10 cellular contexts compared by ENCODE assay signal in genomic region chr17:57600092-57600491, GRCh38.
DNase-seq lines count a peak whose midpoint lies in the region; ATAC-seq and TF ChIP-seq lines count a peak whose summit lies in the region.
"Had no signal": no experiment of that assay in that cellular context is flagged by ENCODE, and none has a peak within 500 bp of the region (broad histone marks: within the 10 kb centered on the region; RNA-seq: fewer than 3 reads in every experiment).

No MANE protein-coding gene starts in this region.

- H3K4me3 ChIP-seq in osteoblast (ENCODE audit: insufficient read depth, low read length), result no peak overlapping the region
- H3K4me3 ChIP-seq: tibial artery had no signal

- no peaks in the 10 kb centered on the region for H3K4me1 ChIP-seq in osteoblast (ENCODE audit: insufficient read depth, low read length)

- no peak overlapping the region for H3K27ac ChIP-seq in osteoblast (ENCODE audit: low read depth, low read length)
- H3K27ac ChIP-seq: tibial artery had no signal

- TF ChIP-seq CTCF in osteoblast (IDR thresholded peaks at IDR 0.05; ENCODE audit: extremely low read depth, low read depth, low read length), result no peak

- no peaks in the 10 kb centered on the region for H3K9me3 ChIP-seq in osteoblast (ENCODE audit: low read depth, low read length)

- H2AFZ ChIP-seq in osteoblast (ENCODE audit: low read length), result no peak overlapping the region

- no peak overlapping the region for H3K4me2 ChIP-seq in osteoblast (ENCODE audit: insufficient read depth, low read length)

- H3K27me3 ChIP-seq in osteoblast (ENCODE audit: insufficient read depth, low read length), result no peaks in the 10 kb centered on the region
- H3K27me3 ChIP-seq: tibial artery had no signal

- ATAC-seq in GM19467 (IDR thresholded peaks at IDR 0.05; ENCODE audit: unreplicated experiment) (no peak), GM21619 (IDR thresholded peaks at IDR 0.05; ENCODE audit: unreplicated experiment) (no peak)

- H3K36me3 ChIP-seq in osteoblast (ENCODE audit: insufficient read depth, low read length), result no peaks in the 10 kb centered on the region
- H3K36me3 ChIP-seq: tibial artery had no signal

- DNase-seq in EH (ENCODE audit: low read depth), result peak; percentile 47
- DNase-seq in MV-4-11 (lab: John Stamatoyannopoulos, UW), result peak; percentile 88
- DNase-seq in activated gamma-delta T cell treated with anti-CD3 and anti-CD28 coated beads, Interleukin-2, amount 50 U/mL, for 16 hours (ENCODE audit: low read depth), result peak; percentile 22
- peak; percentile 80 for DNase-seq in osteoblast (ENCODE audit: insufficient read length, low spot score, missing footprints)
- DNase-seq in AG08396 (ENCODE audit: low spot score), result no peak
- DNase-seq in RPMI8226, result no peak
- DNase-seq: IMR-90, tibial artery had no signal

- no peaks in the 10 kb centered on the region for H3K79me2 ChIP-seq in osteoblast (ENCODE audit: insufficient read depth, low read length)

- H4K20me1 ChIP-seq in osteoblast (ENCODE audit: insufficient read depth, low read length), result no peaks in the 10 kb centered on the region

Comparison
In these comparisons a context has a peak if more than half of its experiments do, and no peak if none do; other contexts are left out.
1. DNase-seq: peak in EH (single experiment), MV-4-11 (single experiment), activated gamma-delta T cell treated with anti-CD3 and anti-CD28 coated beads, Interleukin-2, amount 50 U/mL, for 16 hours (single experiment) and osteoblast (single experiment); none in AG08396 (single experiment) and RPMI8226 (single experiment).